ENCODE assay signal across 11 cellular contexts in genomic region chr11:65643971-65644370, GRCh38. TPM values are rescaled to one million over a fixed set of nuclear protein-coding genes. Genes with fewer than 3 reads are reported as not detected.
DNase-seq lines count a peak whose midpoint lies in the region; ATAC-seq and TF ChIP-seq lines count a peak whose summit lies in the region.
"Had no signal": no experiment of that assay in that cellular context is flagged by ENCODE, and none has a peak within 500 bp of the region (broad histone marks: within the 10 kb centered on the region; RNA-seq: fewer than 3 reads in every experiment).

No MANE protein-coding gene starts in this region.

- H3K4me1 Mint-ChIP-seq in CD4-positive, CD25-positive, alpha-beta regulatory T cell: peaks cover 0 to 50% (median 18%) of the 10 kb centered on the region in 4 donors
- peaks cover 49% of the 10 kb centered on the region for H3K4me1 Mint-ChIP-seq in activated B cell treated with CpG ODN at 0.5 μM for 24 hours

- no peak for DNase-seq in CD4-positive, CD25-positive, alpha-beta regulatory T cell
- DNase-seq in Daoy (ENCODE audit: low read depth): peak; percentile 45
- DNase-seq in activated B cell treated with CpG ODN at 0.5 μM for 24 hours: no peak
- DNase-seq in foreskin keratinocyte: peak in 1 of 2 donors; percentile 35
- no peak for DNase-seq in SHP77 treated with DMSO at 0.1 percent for 48 hours (lab: John Stamatoyannopoulos, UW)
- no peak for DNase-seq in DMS79 treated with DMSO at 0.1 percent for 48 hours (lab: John Stamatoyannopoulos, UW)
- DNase-seq in activated CD8-positive, alpha-beta memory T cell treated with anti-CD3 and anti-CD28 coated beads, Interleukin-2, amount 50 U/mL, for 4 hours: no peak
- DNase-seq: effector CD4-positive, alpha-beta T cell; heart right ventricle; NCI-H1417 treated with DMSO at 0.1 percent for 48 hours had no signal

- peak overlapping the region; percentile 55 to 77 (median 58) for H3K27ac Mint-ChIP-seq in CD4-positive, CD25-positive, alpha-beta regulatory T cell
- H3K27ac Mint-ChIP-seq in activated B cell treated with CpG ODN at 0.5 μM for 24 hours: peak overlapping the region; percentile 68

- no peaks in the 10 kb centered on the region for H3K27me3 Mint-ChIP-seq in CD4-positive, CD25-positive, alpha-beta regulatory T cell
- H3K27me3 Mint-ChIP-seq in activated B cell treated with CpG ODN at 0.5 μM for 24 hours: no peaks in the 10 kb centered on the region

- peak overlapping the region in 2 of 4 donors; percentile 52 to 81 for H3K4me3 Mint-ChIP-seq in CD4-positive, CD25-positive, alpha-beta regulatory T cell
- H3K4me3 Mint-ChIP-seq in activated B cell treated with CpG ODN at 0.5 μM for 24 hours: no peak overlapping the region

- H3K4me3 ChIP-seq in CD4-positive, CD25-positive, alpha-beta regulatory T cell (ENCODE audit: low read depth, low read length): no peak overlapping the region
- H3K4me3 ChIP-seq: heart right ventricle had no signal

- POLR2A ChIA-PET in activated B cell treated with CpG ODN at 0.5 μM for 24 hours (lab: Charles Lee): interaction anchor here (0.9 to 16.1 kb wide), 4 partner anchors 11 to 68 kb away, joined by 4 to 617 read pairs (median 5); partner anchors contain the start of genes EHBP1L1 and RELA

- no peaks in the 10 kb centered on the region for H3K9me3 Mint-ChIP-seq in CD4-positive, CD25-positive, alpha-beta regulatory T cell
- no peaks in the 10 kb centered on the region for H3K9me3 Mint-ChIP-seq in activated B cell treated with CpG ODN at 0.5 μM for 24 hours

- peaks cover 16% of the 10 kb centered on the region for H3K36me3 Mint-ChIP-seq in CD4-positive, CD25-positive, alpha-beta regulatory T cell
- H3K36me3 Mint-ChIP-seq in activated B cell treated with CpG ODN at 0.5 μM for 24 hours (ENCODE audit: low read depth): peaks cover 65% of the 10 kb centered on the region

- ATAC-seq in CD4-positive, CD25-positive, alpha-beta regulatory T cell (ENCODE audit: low read depth in 2 of 2): no peak
- ATAC-seq in activated B cell treated with CpG ODN at 0.5 μM for 24 hours (ENCODE audit: low read depth): no peak
- ATAC-seq in foreskin keratinocyte: peak; percentile 60
- ATAC-seq in HG02678 (IDR thresholded peaks at IDR 0.05; ENCODE audit: unreplicated experiment): no peak
- ATAC-seq: heart right ventricle had no signal

- intact Hi-C loops in activated B cell treated with CpG ODN at 0.5 μM for 24 hours (cut with micrococcal nuclease): no loop called here

- peaks cover 48% of the 10 kb centered on the region for H3K36me3 ChIP-seq in CD4-positive, CD25-positive, alpha-beta regulatory T cell (ENCODE audit: control insufficient read depth, insufficient read depth, low read length)

- CTCF ChIA-PET in activated B cell treated with CpG ODN at 0.5 μM for 24 hours (lab: Charles Lee): no interaction called here

- H3K4me1 ChIP-seq in CD4-positive, CD25-positive, alpha-beta regulatory T cell (ENCODE audit: control insufficient read depth, insufficient read depth, low read length, poor library complexity, severe bottlenecking): peaks cover 47% of the 10 kb centered on the region
- peaks cover 3% of the 10 kb centered on the region for H3K4me1 ChIP-seq in foreskin keratinocyte

- TF ChIP-seq CTCF in activated B cell treated with CpG ODN at 0.5 μM for 24 hours (IDR thresholded peaks at IDR 0.05) (no peak), foreskin keratinocyte (conservative IDR thresholded peaks at IDR 0.05) (no peak)

- H3K27me3 ChIP-seq in CD4-positive, CD25-positive, alpha-beta regulatory T cell (ENCODE audit: control insufficient read depth, insufficient read depth, low read length): no peaks in the 10 kb centered on the region
- H3K27me3 ChIP-seq in foreskin keratinocyte: no peaks in the 10 kb centered on the region

- H3K9me3 ChIP-seq in CD4-positive, CD25-positive, alpha-beta regulatory T cell (ENCODE audit: control insufficient read depth in 2 of 2, low read length in 2 of 2): no peaks in the 10 kb centered on the region
- H3K9me3 ChIP-seq: heart right ventricle had no signal

- H3K27ac ChIP-seq in CD4-positive, CD25-positive, alpha-beta regulatory T cell (ENCODE audit: insufficient read depth, low read length, poor library complexity, severe bottlenecking): no peak overlapping the region
- no peak overlapping the region for H3K27ac ChIP-seq in foreskin keratinocyte

RNA-seq across cellular contexts. Expression of gene SIPA1, which starts 6.1 kb away (rescaled TPM):
- 200 TPM for total RNA-seq in CD4-positive, CD25-positive, alpha-beta regulatory T cell
- polyA plus RNA-seq in CD4-positive, CD25-positive, alpha-beta regulatory T cell: 10 to 100 TPM; 74.7 to 91.5 (median 83.1) TPM
- 11.1 and 12.6 TPM in 2 replicates for total RNA-seq in Daoy (2014; rRNA removed; shearing (Covaris generic))
- total RNA-seq in activated B cell treated with CpG ODN at 0.5 μM for 24 hours (236 and 252 TPM in 2 replicates), foreskin keratinocyte (22.2 and 22.6 TPM in 2 replicates)
- polyA plus RNA-seq in foreskin keratinocyte: 24.5 and 28.4 TPM in 2 replicates

RNA-seq across cellular contexts. Expression of gene RELA, which starts 18.7 kb away (rescaled TPM):
- total RNA-seq in CD4-positive, CD25-positive, alpha-beta regulatory T cell: 295 TPM
- polyA plus RNA-seq in CD4-positive, CD25-positive, alpha-beta regulatory T cell: 10 to 100 TPM; 40.3 to 66.1 (median 53.3) TPM
- 14.9 and 19.7 TPM in 2 replicates for total RNA-seq in Daoy (2014; rRNA removed; shearing (Covaris generic))
- total RNA-seq in activated B cell treated with CpG ODN at 0.5 μM for 24 hours: 110 and 119 TPM in 2 replicates
- total RNA-seq in foreskin keratinocyte: 41.9 and 50.4 TPM in 2 replicates
- 48.6 and 53.2 TPM in 2 replicates for polyA plus RNA-seq in foreskin keratinocyte

RNA-seq across cellular contexts. Expression of gene PCNX3, which starts 28.4 kb away (rescaled TPM):
- 61.3 TPM for total RNA-seq in CD4-positive, CD25-positive, alpha-beta regulatory T cell
- polyA plus RNA-seq in CD4-positive, CD25-positive, alpha-beta regulatory T cell: 1 to 10 TPM; 1.9 to 2.6 (median 2.2) TPM
- 15.1 and 16.2 TPM in 2 replicates for total RNA-seq in Daoy (2014; rRNA removed; shearing (Covaris generic))
- total RNA-seq in activated B cell treated with CpG ODN at 0.5 μM for 24 hours (45.3 and 51.4 TPM in 2 replicates), foreskin keratinocyte (30.0 and 30.3 TPM in 2 replicates)
- 23.5 and 24.1 TPM in 2 replicates for polyA plus RNA-seq in foreskin keratinocyte

RNA-seq across cellular contexts. Expression of gene MAP3K11, which starts 29.9 kb away (rescaled TPM):
- total RNA-seq in CD4-positive, CD25-positive, alpha-beta regulatory T cell: 73.1 TPM
- polyA plus RNA-seq in CD4-positive, CD25-positive, alpha-beta regulatory T cell: 10 to 100 TPM in 2 of 4 donors, 1 to 10 TPM in 2; 8.1 to 11.6 (median 9.8) TPM
- total RNA-seq in Daoy (2014; rRNA removed; shearing (Covaris generic)): 16.6 and 22.4 TPM in 2 replicates
- total RNA-seq in activated B cell treated with CpG ODN at 0.5 μM for 24 hours (72.1 and 89.6 TPM in 2 replicates), foreskin keratinocyte (22.9 and 25.7 TPM in 2 replicates)
- polyA plus RNA-seq in foreskin keratinocyte: 23.9 and 28.3 TPM in 2 replicates

RNA-seq across cellular contexts. Expression of gene KCNK7, which starts 48.4 kb away (rescaled TPM):
- total RNA-seq in CD4-positive, CD25-positive, alpha-beta regulatory T cell: 5.5 TPM
- 1 to 10 TPM in 1 of 4 donors, under 1 TPM in 2, not detected in 1; 0.19 to 1.5 (median 0.76) TPM for polyA plus RNA-seq in CD4-positive, CD25-positive, alpha-beta regulatory T cell
- total RNA-seq in Daoy (2014; rRNA removed; shearing (Covaris generic)): not detected in 2 replicates
- total RNA-seq in activated B cell treated with CpG ODN at 0.5 μM for 24 hours: 1.0 and 1.1 TPM in 2 replicates
- 0.25 and 0.27 TPM in 2 replicates for total RNA-seq in foreskin keratinocyte
- polyA plus RNA-seq in foreskin keratinocyte: 0.66 and 1.0 TPM in 2 replicates
